21 cellular contexts compared by ENCODE assay signal in the genomic region with DNA sequence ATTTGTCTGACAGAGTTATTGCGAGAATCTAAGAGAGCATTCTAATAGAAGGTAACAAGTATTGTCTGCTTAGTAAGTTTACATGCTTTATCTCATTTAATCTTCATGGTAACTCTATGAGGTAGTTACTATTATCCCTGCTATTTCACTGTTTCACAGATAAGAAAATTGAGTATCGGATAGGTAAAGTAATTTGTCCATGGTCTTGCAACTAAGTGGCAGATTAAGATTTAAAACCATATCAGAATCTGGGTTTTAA.
DNase-seq lines count a peak whose midpoint lies in the region; ATAC-seq, FAIRE-seq and TF ChIP-seq lines count a peak whose summit lies in the region.
"Had no signal": no experiment of that assay in that cellular context is flagged by ENCODE, and none has a peak within 500 bp of the region (broad histone marks: within the 10 kb centered on the region; RNA-seq: fewer than 3 reads in every experiment).

No MANE protein-coding gene starts in this region.

- no peak for TF ChIP-seq POLR2A in H1 (IDR thresholded peaks at IDR 0.05; ENCODE audit: control extremely low read depth in 1 of 2, low read depth in 2 of 2, low read length in 2 of 2)

- H3K9ac ChIP-seq in H9 (ENCODE audit: extremely low read depth, insufficient read length, low read length) = no peak overlapping the region
- no peak overlapping the region for H3K9ac ChIP-seq in H1 (replicated peaks in 1 of 4; ENCODE audit: extremely low read depth in 1 of 4, low read depth in 3 of 4, low read length in 3 of 4)
- H3K9ac ChIP-seq in neural progenitor cell = no peak overlapping the region
- H3K9ac ChIP-seq: GM23248 had no signal

- H3K9me3 Mint-ChIP-seq in H9 (peaks cover 5 to 13% of the 10 kb centered on the region in 2 experiments; a peak in 4 of 5 replicates), WTC11 (peaks cover 9% of the 10 kb centered on the region), neural progenitor cell (peaks cover 6% of the 10 kb centered on the region)
- H3K9me3 Mint-ChIP-seq: CD4-positive, alpha-beta T cell had no signal

- no peak overlapping the region for H3K23ac ChIP-seq in H9 (ENCODE audit: insufficient read length, low read depth, low read length)
- H3K23ac ChIP-seq in H1 (ENCODE audit: insufficient read length) = no peak overlapping the region

- H3K36me3 Mint-ChIP-seq in H9 (ENCODE audit: insufficient read depth in 1 of 3, low read depth in 3 of 3) = peaks cover 5 to 35% (median 5%) of the 10 kb centered on the region in 3 experiments; a peak in 6 of 7 replicates
- H3K36me3 Mint-ChIP-seq in WTC11 = peaks cover 13% of the 10 kb centered on the region
- peaks cover 4% of the 10 kb centered on the region for H3K36me3 Mint-ChIP-seq in neural progenitor cell
- H3K36me3 Mint-ChIP-seq: IgD-negative memory B cell had no signal

- H2BK20ac ChIP-seq in H9 (ENCODE audit: low read depth, low read length, poor library complexity, severe bottlenecking) = no peak overlapping the region
- no peak overlapping the region for H2BK20ac ChIP-seq in H1 (ENCODE audit: low read length)

- H2BK5ac ChIP-seq in H9 (ENCODE audit: insufficient read length, low read length) (no peak overlapping the region), H1 (ENCODE audit: low read depth, low read length) (no peak overlapping the region)

- peak overlapping the region in 2 of 3 experiments; percentile 41 to 96; a peak in 6 of 7 replicates for H3K27ac Mint-ChIP-seq in H9
- H3K27ac Mint-ChIP-seq in WTC11 = peak overlapping the region; percentile 99
- no peak overlapping the region for H3K27ac Mint-ChIP-seq in neural progenitor cell
- H3K27ac Mint-ChIP-seq: CD4-positive, alpha-beta T cell; IgD-negative memory B cell had no signal

- H3K27me3 ChIP-seq in H9 (ENCODE audit: insufficient read depth, low read length) (no peaks in the 10 kb centered on the region), H1 (replicated peaks in 1 of 4; ENCODE audit: control insufficient read depth in 3 of 4, extremely low read depth in 1 of 4, insufficient read depth in 3 of 4, low read length in 3 of 4) (no peaks in the 10 kb centered on the region), neural progenitor cell (no peaks in the 10 kb centered on the region)

- TF ChIP-seq CTCF in H9 (conservative IDR thresholded peaks at IDR 0.05) (no peak), WTC11 (IDR thresholded peaks at IDR 0.05) (no peak), H1 (IDR thresholded peaks at IDR 0.05; ENCODE audit: control extremely low read depth in 1 of 3, insufficient read depth in 1 of 3, low read depth in 1 of 3, low read length in 3 of 3) (no peak), neural progenitor cell (IDR thresholded peaks at IDR 0.05) (no peak)

- H3K4me3 Mint-ChIP-seq in H9 (no peak overlapping the region), WTC11 (no peak overlapping the region), neural progenitor cell (no peak overlapping the region)
- H3K4me3 Mint-ChIP-seq: CD4-positive, alpha-beta T cell; IgD-negative memory B cell had no signal

- H3K4me2 ChIP-seq in H9 (ENCODE audit: insufficient read depth, insufficient read length, low read length) = no peak overlapping the region
- H3K4me2 ChIP-seq in H1 (ENCODE audit: insufficient read depth in 1 of 2, low read depth in 2 of 2, low read length in 2 of 2) = peak overlapping the region; percentile 32 to 36; a peak in 1 of 4 replicates
- H3K4me2 ChIP-seq in neural progenitor cell = peak overlapping the region; percentile 51

- no peak overlapping the region for H3T11ph ChIP-seq in H9 (ENCODE audit: low read length)

- no peak for TF ChIP-seq RAD21 in H1 (IDR thresholded peaks at IDR 0.05 in 1 of 2, conservative IDR thresholded peaks at IDR 0.05 in 1 of 2; ENCODE audit: low read depth in 2 of 2, low read length in 2 of 2)

- no peak overlapping the region for H2AFZ ChIP-seq in H9 (ENCODE audit: low read length)
- H2AFZ ChIP-seq in H1 (ENCODE audit: low read length) = no peak overlapping the region
- H2AFZ ChIP-seq in neural progenitor cell (replicated peaks) = no peak overlapping the region
- H2AFZ ChIP-seq: GM23248 had no signal

- H3K79me1 ChIP-seq in H9 (ENCODE audit: insufficient read depth, low read depth, low read length, poor library complexity, severe bottlenecking) (no peaks in the 10 kb centered on the region), H1 (ENCODE audit: low read depth, low read length) (no peaks in the 10 kb centered on the region)

- H3K27ac ChIP-seq in H9 (ENCODE audit: insufficient read length, low read depth, low read length) = no peak overlapping the region
- no peak overlapping the region for H3K27ac ChIP-seq in H1 (ENCODE audit: low read depth, low read length)
- peak overlapping the region; percentile 68 for H3K27ac ChIP-seq in neural progenitor cell
- H3K27ac ChIP-seq: C4-2B, GM23248, HL-60 had no signal

- H4K20me1 ChIP-seq in H9 (ENCODE audit: control insufficient read depth, insufficient read depth, insufficient read length) = no peaks in the 10 kb centered on the region
- no peaks in the 10 kb centered on the region for H4K20me1 ChIP-seq in H1 (replicated peaks in 1 of 2; ENCODE audit: control insufficient read depth in 1 of 2, insufficient read depth in 2 of 2, low read length in 2 of 2)
- no peaks in the 10 kb centered on the region for H4K20me1 ChIP-seq in neural progenitor cell (ENCODE audit: low read depth)

- FAIRE-seq in H1 (lab: Jason Lieb, UNC) = no peak
- FAIRE-seq: GM19239, HepG2 had no signal

- H3K4me1 ChIP-seq in H9 (ENCODE audit: insufficient read depth, low read length) (no peaks in the 10 kb centered on the region; the same call in 1 of the 2 replicates), H1 (replicated peaks in 1 of 4; ENCODE audit: control insufficient read depth in 3 of 4, insufficient read depth in 4 of 4, low read length in 3 of 4) (peaks cover 0 to 10% (median 5%) of the 10 kb centered on the region in 4 experiments; a peak in 4 of 7 replicates), neural progenitor cell (peaks cover 28% of the 10 kb centered on the region)

- no peaks in the 10 kb centered on the region for H3K9me3 ChIP-seq in H9 (ENCODE audit: control insufficient read depth, low read depth, low read length)
- H3K9me3 ChIP-seq in H1 (ENCODE audit: insufficient read depth in 2 of 2, low read depth in 1 of 2, low read length in 1 of 2) = peaks cover 0 to 4% of the 10 kb centered on the region in 2 experiments; a peak in 2 of 4 replicates
- H3K9me3 ChIP-seq in neural progenitor cell (ENCODE audit: low read depth) = no peaks in the 10 kb centered on the region

- H4K8ac ChIP-seq in H9 (replicated peaks; ENCODE audit: insufficient read length, low read depth, low read length) (no peak overlapping the region), H1 (ENCODE audit: extremely low read depth, insufficient read depth, low read length) (no peak overlapping the region)

- H3K36me3 ChIP-seq in H1 (ENCODE audit: control insufficient read depth in 2 of 4, insufficient read depth in 4 of 4, low read length in 3 of 4) = no peaks in the 10 kb centered on the region
- H3K36me3 ChIP-seq in neural progenitor cell = no peaks in the 10 kb centered on the region

- no peaks in the 10 kb centered on the region for H3K27me3 Mint-ChIP-seq in H9 (ENCODE audit: low read depth)
- H3K27me3 Mint-ChIP-seq in WTC11 (ENCODE audit: low read depth) = no peaks in the 10 kb centered on the region
- H3K27me3 Mint-ChIP-seq in neural progenitor cell (ENCODE audit: insufficient read depth, low read depth) = no peaks in the 10 kb centered on the region
- H3K27me3 Mint-ChIP-seq: CD4-positive, alpha-beta T cell had no signal

- H4K91ac ChIP-seq in H9 (ENCODE audit: insufficient read length, low read depth, low read length) = no peak overlapping the region
- H4K91ac ChIP-seq in H1 (replicated peaks; ENCODE audit: insufficient read length, low read length) = no peak overlapping the region

- CTCF ChIA-PET in WTC11 (lab: Charles Lee) = no interaction called here
- CTCF ChIA-PET in H1 (lab: Charles Lee; ENCODE audit: partially characterized antibody) = no interaction called here

- DNase-seq in H9 (no peak), WTC11 (ENCODE audit: low spot score) (no peak), H1 (ENCODE audit: low read depth in 1 of 2, low spot score in 2 of 2) (no peak), neural progenitor cell (ENCODE audit: low spot score) (no peak), GDM1 (lab: John Stamatoyannopoulos, UW) (no peak), mesenteric fat pad (ENCODE audit: low spot score) (no peak), cerebellar cortex (ENCODE audit: low spot score) (no peak)
- DNase-seq: AML-193; CD4-positive, alpha-beta T cell; DMS153; DMS79; GF-D8; GM23248; Karpas-422; KBM-7 had no signal

- H2AK5ac ChIP-seq in H9 (ENCODE audit: insufficient read length, low read length) (no peak overlapping the region), H1 (ENCODE audit: low read depth, low read length) (no peak overlapping the region)

- no peaks in the 10 kb centered on the region for H3K79me2 ChIP-seq in H9 (ENCODE audit: insufficient read depth, low read length)
- no peaks in the 10 kb centered on the region for H3K79me2 ChIP-seq in H1 (ENCODE audit: control insufficient read depth in 1 of 2, insufficient read depth in 2 of 2, low read length in 2 of 2)
- no peaks in the 10 kb centered on the region for H3K79me2 ChIP-seq in neural progenitor cell (ENCODE audit: low read depth)

- POLR2A ChIA-PET in WTC11 (lab: Charles Lee) = no interaction called here
- POLR2A ChIA-PET in H1 (lab: Charles Lee; ENCODE audit: partially characterized antibody) = no interaction called here

- H4K5ac ChIP-seq in H9 (ENCODE audit: insufficient read length, low read depth, low read length) (no peak overlapping the region), H1 (ENCODE audit: insufficient read length, low read depth, low read length) (peak overlapping the region; percentile 23)

- H3K4me1 Mint-ChIP-seq in H9 = peaks cover 33 to 40% of the 10 kb centered on the region in 2 experiments
- peaks cover 40% of the 10 kb centered on the region for H3K4me1 Mint-ChIP-seq in WTC11
- peaks cover 17% of the 10 kb centered on the region for H3K4me1 Mint-ChIP-seq in neural progenitor cell
- H3K4me1 Mint-ChIP-seq: IgD-negative memory B cell had no signal

- no CpG with 5 or more reads among the region's 2 CpGs for WGBS in H9 (ENCODE audit: extremely low coverage, insufficient read length, low lambda C conversion rate)
- 80% methylated on average over 2 of the region's 2 CpGs; no CpG with 5 or more reads in 1 of the 2 experiments for WGBS in H1 (ENCODE audit: extremely low coverage in 1 of 2, insufficient coverage in 1 of 2, insufficient read length in 1 of 2, insufficient replicate concordance in 2 of 2, low coverage in 1 of 2, low lambda C conversion rate in 2 of 2, missing lambda C conversion rate in 1 of 2), 2 experiments

- H3K4ac ChIP-seq in H9 (ENCODE audit: low read depth, low read length) (no peak overlapping the region), H1 (replicated peaks; ENCODE audit: insufficient read length, low read depth, low read length) (no peak overlapping the region)

- H3K56ac ChIP-seq in H9 (ENCODE audit: insufficient read length, low read depth, low read length) (no peak overlapping the region), H1 (replicated peaks; ENCODE audit: insufficient read length, low read depth, low read length) (no peak overlapping the region)

- no peak overlapping the region for H2BK120ac ChIP-seq in H9 (ENCODE audit: low read depth, low read length, poor library complexity, severe bottlenecking)
- H2BK120ac ChIP-seq in H1 (replicated peaks; ENCODE audit: low read depth, low read length) = no peak overlapping the region

- peaks cover 23% of the 10 kb centered on the region for H3F3A ChIP-seq in neural progenitor cell (ENCODE audit: low read depth)

- H3K18ac ChIP-seq in H9 (ENCODE audit: insufficient read length, low read depth, low read length) (no peak overlapping the region), H1 (ENCODE audit: extremely low read depth, low read length) (no peak overlapping the region)

- H2BK12ac ChIP-seq in H9 (ENCODE audit: insufficient read length, low read depth, low read length) (no peak overlapping the region), H1 (ENCODE audit: low read depth, low read length) (no peak overlapping the region)

- no peak overlapping the region for H2BK15ac ChIP-seq in H9 (ENCODE audit: low read depth, low read length)
- H2BK15ac ChIP-seq in H1 (ENCODE audit: low read length) = no peak overlapping the region

- no peak for TF ChIP-seq EP300 in H1 (IDR thresholded peaks at IDR 0.05; ENCODE audit: borderline replicate concordance in 1 of 2, low read depth in 2 of 2, low read length in 2 of 2)

- H3K23me2 ChIP-seq in H9 (ENCODE audit: insufficient read length, low read depth, low read length, poor library complexity, severe bottlenecking) (no peaks in the 10 kb centered on the region), H1 (ENCODE audit: low read depth, low read length) (no peaks in the 10 kb centered on the region)

- H3K4me3 ChIP-seq in H1 (ENCODE audit: extremely low read depth in 1 of 4, insufficient read depth in 2 of 4, low read depth in 3 of 4, low read length in 4 of 4) (peak overlapping the region in 1 of 4 experiments; percentile 12; a peak in 1 of 8 replicates), neural progenitor cell (no peak overlapping the region)
- H3K4me3 ChIP-seq: GM23248 had no signal

- ATAC-seq in WTC11 (no peak), GM18498 (IDR thresholded peaks at IDR 0.05; ENCODE audit: unreplicated experiment) (no peak)
- ATAC-seq: HepG2 had no signal

- no peak overlapping the region for H3K14ac ChIP-seq in H9 (ENCODE audit: insufficient read depth, low read length)
- H3K14ac ChIP-seq in H1 (ENCODE audit: insufficient read length) = no peak overlapping the region
